In the genomic region with DNA sequence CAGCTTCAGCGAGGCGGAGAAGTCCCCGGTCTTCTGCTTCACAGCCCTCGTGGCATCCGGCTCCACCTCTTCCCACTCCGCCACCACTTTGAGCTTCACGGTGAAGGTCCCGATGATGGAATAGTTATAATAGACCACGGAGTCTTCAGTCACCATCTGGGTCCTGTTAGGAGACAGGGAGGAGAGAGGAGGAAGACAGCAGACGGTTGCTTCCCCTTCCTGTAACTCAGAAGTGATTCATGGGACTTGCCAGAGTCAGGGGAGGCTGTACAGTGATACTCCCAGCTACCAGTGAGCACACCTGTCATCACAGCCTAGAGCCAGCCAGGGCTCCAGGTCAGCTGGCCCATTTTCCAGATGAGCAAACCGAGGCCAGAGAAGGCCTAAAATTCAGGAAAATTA, we compare ENCODE assay signal across 20 cellular contexts. TPM values are rescaled to one million over a fixed set of nuclear protein-coding genes. Genes with fewer than 3 reads are reported as not detected.
DNase-seq lines count a peak whose midpoint lies in the region; ATAC-seq and TF ChIP-seq lines count a peak whose summit lies in the region.
"Had no signal": no experiment of that assay in that cellular context is flagged by ENCODE, and none has a peak within 500 bp of the region (broad histone marks: within the 10 kb centered on the region; RNA-seq: fewer than 3 reads in every experiment).

No MANE protein-coding gene starts in this region.

- H3K36me3 ChIP-seq in spleen: no peaks in the 10 kb centered on the region
- H3K36me3 ChIP-seq: BLaER1 treated with 17β-estradiol and CSF1 and Interleukin-3, amounts not matched to agents 10 nM and 100 nM; MG63 had no signal

- no peak overlapping the region for H3K27ac ChIP-seq in spleen
- H3K27ac ChIP-seq: 22Rv1; BLaER1 treated with 17β-estradiol and CSF1 and Interleukin-3, amounts not matched to agents 10 nM and 100 nM; HL-60; KMS-11 had no signal

- H3K9me3 Mint-ChIP-seq in neural crest cell: no peaks in the 10 kb centered on the region

- H3K4me3 ChIP-seq in epithelial cell of esophagus (ENCODE audit: low read length) (no peak overlapping the region), spleen (no peak overlapping the region)
- H3K4me3 ChIP-seq: BLaER1 treated with 17β-estradiol and CSF1 and Interleukin-3, amounts not matched to agents 10 nM and 100 nM; MG63 had no signal

- peaks cover 15% of the 10 kb centered on the region for H3K27me3 Mint-ChIP-seq in neural crest cell (ENCODE audit: low read depth)

- in situ Hi-C loops in KBM-7 (cut with MboI; ENCODE audit: low pct_unique_long_range_greater_than_20kb, low sequenced_read_pairs): no loop called here

- H3K36me3 Mint-ChIP-seq in neural crest cell (ENCODE audit: low read depth): no peaks in the 10 kb centered on the region

- H3K27ac Mint-ChIP-seq in neural crest cell (ENCODE audit: unreplicated experiment): peak overlapping the region; percentile 62

- WGBS in spleen, 5 donors: 59 to 76% (median 70%) methylated on average over 9 to 11 of the region's 11 CpGs

- ATAC-seq in HG03196 (IDR thresholded peaks at IDR 0.05; ENCODE audit: unreplicated experiment): no peak
- no peak for ATAC-seq in omental fat pad (ENCODE audit: low FRiP score)
- ATAC-seq: HCT116 had no signal

- DNase-seq in DMS 273 (lab: John Stamatoyannopoulos, UW; ENCODE audit: unreplicated experiment) (peak; percentile 20), DMS 273 treated with DMSO at 0.1 percent for 48 hours (lab: John Stamatoyannopoulos, UW) (no peak), KBM-7 (peak; percentile 15), epithelial cell of esophagus (ENCODE audit: low read depth) (peak; percentile 36), neural crest cell (ENCODE audit: low read depth, low spot score) (no peak), omental fat pad (ENCODE audit: low spot score) (no peak), spleen (no peak)
- DNase-seq: MG63, NCI-H1105 treated with DMSO at 0.1 percent for 48 hours, NCI-H187, NCI-H446, NCI-H774, SHP77 treated with DMSO at 0.1 percent for 48 hours, SW 1271 had no signal

- H3K4me1 ChIP-seq in spleen: no peaks in the 10 kb centered on the region

- intact Hi-C loops in spleen (cut with DNase I; ENCODE audit: low total_unique reads): no loop called here

- H3K9me3 ChIP-seq in spleen: no peaks in the 10 kb centered on the region
- H3K9me3 ChIP-seq: BLaER1 treated with 17β-estradiol and CSF1 and Interleukin-3, amounts not matched to agents 10 nM and 100 nM; MG63 had no signal

- TF ChIP-seq POLR2A in spleen (IDR thresholded peaks at IDR 0.05): no peak

- H3K27me3 ChIP-seq in spleen (replicated peaks in 1 of 7): peaks cover 0 to 30% (median 0%) of the 10 kb centered on the region in 7 donors
- H3K27me3 ChIP-seq: BLaER1 treated with 17β-estradiol and CSF1 and Interleukin-3, amounts not matched to agents 10 nM and 100 nM; MG63 had no signal

- TF ChIP-seq CTCF in epithelial cell of esophagus (IDR thresholded peaks at IDR 0.05; ENCODE audit: insufficient read depth, low read depth, low read length, missing control alignments) (no peak), neural crest cell (conservative IDR thresholded peaks at IDR 0.05) (no peak), omental fat pad (IDR thresholded peaks at IDR 0.05) (no peak), spleen (IDR thresholded peaks at IDR 0.05 in 8 of 11, conservative IDR thresholded peaks at IDR 0.05 in 3 of 11) (no peak)

- peaks cover 6% of the 10 kb centered on the region for H3K4me1 Mint-ChIP-seq in neural crest cell

- H3K4me3 Mint-ChIP-seq in neural crest cell: no peak overlapping the region

RNA-seq across cellular contexts. Expression of a gene that starts 13.8 kb away (rescaled TPM):
- total RNA-seq in neural crest cell (0.61 and 0.82 TPM in 2 replicates), omental fat pad (under 1 TPM in 2 of 4 donors, not detected in 2; 0.19 to 0.24 TPM), spleen (under 1 TPM in 4 of 7 donors, not detected in 3; 0.37 to 0.55 (median 0.38) TPM)
- polyA plus RNA-seq in spleen: under 1 TPM; 0.11 to 0.29 (median 0.17) TPM

RNA-seq across cellular contexts. Expression of a gene that starts 22.3 kb away (rescaled TPM):
- total RNA-seq in neural crest cell: 66.9 and 74.2 TPM in 2 replicates
- total RNA-seq in omental fat pad: 10 to 100 TPM; 27.2 to 35.8 (median 30.1) TPM
- 10 to 100 TPM; 50.1 to 73.4 (median 60.9) TPM for total RNA-seq in spleen
- polyA plus RNA-seq in spleen: 10 to 100 TPM in 1 of 3 donors, 1 to 10 TPM in 2; 8.4 to 14.3 (median 9.2) TPM

Comparison
In these comparisons a context has a peak if more than half of its experiments do, and no peak if none do; other contexts are left out.
1. DNase-seq: peak in DMS 273 (single experiment), KBM-7 (single experiment) and epithelial cell of esophagus (single experiment); none in DMS 273 treated with DMSO at 0.1 percent for 48 hours (single experiment), neural crest cell (single experiment), omental fat pad (single experiment) and spleen (single experiment).